Comparison of ENCODE assay signal across 9 cellular contexts in genomic region chr2:48600204-48600813, GRCh38. TPM values are rescaled to one million over a fixed set of nuclear protein-coding genes. Genes with fewer than 3 reads are reported as not detected.
DNase-seq lines count a peak whose midpoint lies in the region; ATAC-seq, FAIRE-seq and TF ChIP-seq lines count a peak whose summit lies in the region.
"Had no signal": no experiment of that assay in that cellular context is flagged by ENCODE, and none has a peak within 500 bp of the region (broad histone marks: within the 10 kb centered on the region; RNA-seq: fewer than 3 reads in every experiment).

No MANE protein-coding gene starts in this region.

- BruUV-seq in GM12878 (replicated peaks; lab: Mats Ljungman, UMichigan) = no TSS peak

- SMC1A ChIA-PET in GM12878 (lab: Charles Lee; ENCODE audit: uncharacterized antibody, unreplicated experiment) = interaction anchor here (0.6 to 0.7 kb wide), 2 partner anchors 1610 to 1801 kb away, joined by 3 read pairs; no protein-coding TSS in a partner anchor

- DNase-seq in CD4-positive, alpha-beta T cell = no peak
- DNase-seq in NCI-H2171 (lab: John Stamatoyannopoulos, UW) = peak; percentile 5
- no peak for DNase-seq in GM12878 (ENCODE audit: low read depth, low spot score)
- DNase-seq in left lobe of liver (ENCODE audit: low spot score) = no peak
- DNase-seq in activated naive CD4-positive, alpha-beta T cell (lab: John Stamatoyannopoulos, UW) = no peak
- DNase-seq: left cardiac atrium had no signal

- H3K27ac Mint-ChIP-seq in CD4-positive, alpha-beta T cell = no peak overlapping the region

- TF ChIP-seq CTCF in CD4-positive, alpha-beta T cell (IDR thresholded peaks at IDR 0.05) = peak; percentile 73
- TF ChIP-seq CTCF in GM12878 (IDR thresholded peaks at IDR 0.05 in 2 of 3, conservative IDR thresholded peaks at IDR 0.05 in 1 of 3; ENCODE audit: control insufficient read depth in 2 of 3, extremely low read depth in 1 of 3, insufficient read depth in 1 of 3, low read depth in 3 of 3, low read length in 3 of 3) = peak; percentile 61 to 70 (median 68)

- intact Hi-C loops in CD4-positive, alpha-beta T cell (cut with DNase I, micrococcal nuclease) = loop anchor here in 1 of 2 experiments (10.0 kb wide), 1 partner anchor 1804 kb away; no protein-coding TSS in a partner anchor
- intact Hi-C loops in GM12878 (cut with micrococcal nuclease; ENCODE audit: unreplicated experiment) = loop anchor here (1.0 to 10.0 kb wide), 5 partner anchors 127 to 1894 kb away; no protein-coding TSS in a partner anchor

- POLR2A ChIA-PET in CD4-positive, alpha-beta T cell (lab: Charles Lee) = interaction anchor here (1.0 kb wide), 1 partner anchor 10 kb away, joined by 3 read pairs; no protein-coding TSS in a partner anchor
- POLR2A ChIA-PET in GM12878 (lab: Charles Lee) = no interaction called here

- no peaks in the 10 kb centered on the region for H4K20me1 ChIP-seq in GM12878 (ENCODE audit: control insufficient read depth, insufficient read depth)

- no peak for TF ChIP-seq POLR2A in GM12878 (IDR thresholded peaks at IDR 0.05; ENCODE audit: low read depth, low read length)

- CTCF ChIA-PET in CD4-positive, alpha-beta T cell (lab: Charles Lee) = interaction anchor here (0.9 kb wide), 1 partner anchor 10 kb away, joined by 3 read pairs; no protein-coding TSS in a partner anchor
- CTCF ChIA-PET in GM12878 (lab: Yijun Ruan, JAX) = interaction anchor here (0.7 to 1.9 kb wide), 14 partner anchors 9 to 1852 kb away, joined by 3 to 11 read pairs (median 3); no protein-coding TSS in a partner anchor

- H3K9me3 ChIP-seq in CD4-positive, alpha-beta T cell (ENCODE audit: control insufficient read depth, low read length) = no peaks in the 10 kb centered on the region
- H3K9me3 ChIP-seq in GM12878 (replicated peaks; ENCODE audit: control insufficient read depth, insufficient read depth, low read length) = no peaks in the 10 kb centered on the region

- H3K4me2 ChIP-seq in GM12878 (ENCODE audit: control insufficient read depth, insufficient read depth) = no peak overlapping the region

- no peaks in the 10 kb centered on the region for H3K4me1 Mint-ChIP-seq in CD4-positive, alpha-beta T cell (ENCODE audit: low read depth)

- no peaks in the 10 kb centered on the region for H3K27me3 Mint-ChIP-seq in CD4-positive, alpha-beta T cell

- no peaks in the 10 kb centered on the region for H3K4me1 ChIP-seq in GM12878 (ENCODE audit: control insufficient read depth, insufficient read depth, low read length)

- RAD21 ChIA-PET in GM12878 (lab: Charles Lee; ENCODE audit: unreplicated experiment) = interaction anchor here (0.6 to 1.0 kb wide), 2 partner anchors 127 to 1544 kb away, joined by 3 read pairs; no protein-coding TSS in a partner anchor

- no peaks in the 10 kb centered on the region for H3K79me2 ChIP-seq in GM12878 (ENCODE audit: control insufficient read depth, insufficient read depth, low read length)

- TF ChIP-seq EP300 in GM12878 (IDR thresholded peaks at IDR 0.05; ENCODE audit: borderline replicate concordance in 1 of 2, control insufficient read depth in 1 of 2, low read depth in 2 of 2, low read length in 2 of 2) = no peak

- H3K4me3 Mint-ChIP-seq in CD4-positive, alpha-beta T cell = no peak overlapping the region

- no peak overlapping the region for H2AFZ ChIP-seq in GM12878 (ENCODE audit: control insufficient read depth, low read depth, low read length)

- no peak overlapping the region for H3K27ac ChIP-seq in CD4-positive, alpha-beta T cell (ENCODE audit: low read depth, low read length)
- H3K27ac ChIP-seq in GM12878 (ENCODE audit: control insufficient read depth, insufficient read depth) = no peak overlapping the region

- H3K4me3 ChIP-seq in GM12878 = no peak overlapping the region

- FAIRE-seq in GM12878 (lab: Jason Lieb, UNC) = peak; percentile 73

- no peaks in the 10 kb centered on the region for H3K27me3 ChIP-seq in CD4-positive, alpha-beta T cell (ENCODE audit: control insufficient read depth, insufficient read depth, low read length)
- H3K27me3 ChIP-seq in GM12878 (replicated peaks in 1 of 2; ENCODE audit: control insufficient read depth in 2 of 2, insufficient read depth in 2 of 2, low read length in 1 of 2) = peaks cover 0 to 2% of the 10 kb centered on the region in 2 experiments; a peak in 1 of 4 replicates

- TF ChIP-seq RAD21 in GM12878 (IDR thresholded peaks at IDR 0.05; ENCODE audit: insufficient read depth, low read depth, low read length) = peak; percentile 81

- no peaks in the 10 kb centered on the region for H3K36me3 ChIP-seq in GM12878 (ENCODE audit: control insufficient read depth in 2 of 2, insufficient read depth in 2 of 2, low read length in 1 of 2)

- 24% methylated on average over 4 of the region's 4 CpGs for WGBS in GM12878 (ENCODE audit: insufficient coverage, insufficient replicate concordance, low lambda C conversion rate, missing lambda C conversion rate)

- ATAC-seq in CD4-positive, alpha-beta T cell (ENCODE audit: poor library complexity) = no peak
- ATAC-seq in GM21723 (IDR thresholded peaks at IDR 0.05; ENCODE audit: unreplicated experiment) (peak; percentile 64), GM12878 (peak; percentile 77), left lobe of liver (peak; percentile 81), GM21717 (IDR thresholded peaks at IDR 0.05; ENCODE audit: unreplicated experiment) (no peak), HG02588 (IDR thresholded peaks at IDR 0.05; ENCODE audit: unreplicated experiment) (no peak)

- H3K9me3 Mint-ChIP-seq in CD4-positive, alpha-beta T cell = no peaks in the 10 kb centered on the region

- no peaks in the 10 kb centered on the region for H3K36me3 Mint-ChIP-seq in CD4-positive, alpha-beta T cell (ENCODE audit: low read depth)

- H3K9ac ChIP-seq in GM12878 (ENCODE audit: control insufficient read depth, insufficient read depth, low read length) = no peak overlapping the region

- in situ Hi-C loops in GM12878 (cut with MboI) = no loop called here

TF ChIP-seq in GM12878, 131 proteins besides CTCF, POLR2A, EP300 and RAD21:
- TF ChIP-seq STAT3 (IDR thresholded peaks at IDR 0.05; ENCODE audit: low read depth, low read length) = no peak
- peak; percentile 62 for TF ChIP-seq SMC3 (IDR thresholded peaks at IDR 0.05; ENCODE audit: borderline replicate concordance, low read length)
TF ChIP-seq in GM12878: peak in this region for 1.

RNA-seq across cellular contexts. Expression of gene GTF2A1L, which starts 17.3 kb away (rescaled TPM):
- not detected for total RNA-seq in CD4-positive, alpha-beta T cell
- not detected in 2 replicates for total RNA-seq in GM12878 (2013; cell fraction: nucleolus; rRNA removed)
- total RNA-seq in GM12878 (2014; rRNA removed) (not detected in 2 replicates), GM12878 (2014; rRNA removed; fragmentation: Illumina TruSeq; extraction: Trizol) (not detected in 2 replicates), GM12878 (2021) (not detected in 2 replicates), left lobe of liver (not detected)
- polyA plus RNA-seq in GM12878 (2011; ENCODE audit: low read depth) = not detected
- polyA plus RNA-seq in GM12878 (2011; rRNA removed) (not detected in 2 replicates), GM12878 (2014; fragmentation: Illumina TruSeq; extraction: Trizol) (not detected in 2 replicates), GM12878 (2014; fragmentation: Nextera tagmentation; extraction: Ambion mirVana) (not detected), GM12878 (2014; rRNA removed) (not detected in 2 replicates), GM12878 (2016; fragmentation: Nextera tagmentation; extraction: Ambion mirVana) (not detected)
- polyA plus RNA-seq in GM12878 (2011; cell fraction: cytosol; rRNA removed) = not detected in 2 replicates
- polyA plus RNA-seq in GM12878 (2011; cell fraction: nucleus; rRNA removed) = not detected in 2 replicates
- polyA plus RNA-seq in GM12878 (2012) = not detected in 2 replicates
- not detected in 2 replicates for polyA minus RNA-seq in GM12878 (2011; rRNA and poly(A)+ RNA removed)
- not detected in 2 replicates for polyA minus RNA-seq in GM12878 (2011; cell fraction: cytosol; rRNA and poly(A)+ RNA removed)
- not detected in 2 replicates for polyA minus RNA-seq in GM12878 (2011; cell fraction: nucleus; rRNA and poly(A)+ RNA removed)
- total RNA-seq: left cardiac atrium had no signal

Comparison
In these comparisons a context has a peak if more than half of its experiments do, and no peak if none do; other contexts are left out.
1. ATAC-seq: peak in GM21723 (single experiment), GM12878 (single experiment) and left lobe of liver (single experiment); none in CD4-positive, alpha-beta T cell (single experiment), GM21717 (single experiment) and HG02588 (single experiment).